Comparison of ENCODE assay signal across 1 cellular context in genomic region chr21:41010981-41011380, GRCh38.
TF ChIP-seq lines count a peak whose summit lies in the region.

No MANE protein-coding gene starts in this region.

TF ChIP-seq in H1, 55 proteins besides CTCF, POLR2A, EP300 and RAD21 (continued from another document):
- TF ChIP-seq CHD7 (IDR thresholded peaks at IDR 0.05; ENCODE audit: insufficient replicate concordance, low read length) (no peak), PHF8 (conservative IDR thresholded peaks at IDR 0.05; ENCODE audit: low read depth, low read length) (no peak), EGR1 (IDR thresholded peaks at IDR 0.05; ENCODE audit: borderline replicate concordance, low read depth, low read length) (no peak), SP2 (IDR thresholded peaks at IDR 0.05; ENCODE audit: low read length) (no peak), KDM1A (IDR thresholded peaks at IDR 0.05; ENCODE audit: borderline replicate concordance, low read length) (no peak), TEAD4 (IDR thresholded peaks at IDR 0.05; ENCODE audit: low read depth, low read length) (no peak), SRF (IDR thresholded peaks at IDR 0.05; ENCODE audit: low read depth, low read length) (no peak), CREB1 (IDR thresholded peaks at IDR 0.05) (no peak), SIRT6 (IDR thresholded peaks at IDR 0.05; ENCODE audit: low read length) (no peak), RFX5 (IDR thresholded peaks at IDR 0.05; ENCODE audit: borderline replicate concordance, low read depth, low read length) (no peak), HDAC2 (IDR thresholded peaks at IDR 0.05; ENCODE audit: borderline replicate concordance in 1 of 2, low read depth in 2 of 2, low read length in 2 of 2) (no peak), USF2 (IDR thresholded peaks at IDR 0.05; ENCODE audit: low read length) (no peak), SP1 (IDR thresholded peaks at IDR 0.05; ENCODE audit: low read depth, low read length) (no peak), TCF12 (IDR thresholded peaks at IDR 0.05; ENCODE audit: low read depth, low read length) (no peak), CBX8 (IDR thresholded peaks at IDR 0.05; ENCODE audit: borderline replicate concordance, low read depth, low read length) (no peak), KDM4A (IDR thresholded peaks at IDR 0.05; ENCODE audit: low read depth, low read length, severe bottlenecking) (no peak), MAX (IDR thresholded peaks at IDR 0.05) (no peak)
TF ChIP-seq in H1: peak in this region for 0.
